32 cellular contexts compared by ENCODE assay signal in the genomic region with DNA sequence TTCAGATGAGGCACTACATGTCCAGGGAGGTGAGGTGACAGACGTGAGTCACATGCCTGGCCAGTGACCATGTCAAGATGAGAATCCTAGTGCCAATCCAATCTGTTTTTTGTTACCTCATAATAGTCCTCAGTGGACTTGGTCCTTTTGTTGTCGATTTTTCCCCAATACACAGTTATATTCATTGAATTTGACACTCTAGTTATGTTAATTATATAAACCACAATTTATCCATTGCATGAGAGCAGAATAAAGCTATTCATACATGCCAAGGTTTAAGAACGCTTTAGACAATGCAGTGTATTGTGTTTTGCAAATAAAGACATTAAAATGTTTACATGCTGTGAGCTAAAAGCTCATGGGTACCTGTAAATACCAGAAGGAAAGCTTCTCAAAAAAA. TPM values are rescaled to one million over a fixed set of nuclear protein-coding genes. Genes with fewer than 3 reads are reported as not detected.
"Had no signal": no experiment of that assay in that cellular context is flagged by ENCODE, and none has a peak within 500 bp of the region (broad histone marks: within the 10 kb centered on the region; RNA-seq: fewer than 3 reads in every experiment).

No MANE protein-coding gene starts in this region.

- H3K4me1 ChIP-seq: ascending aorta had no signal

- DNase-seq: activated CD4-positive, alpha-beta memory T cell treated with anti-CD3 and anti-CD28 coated beads for 36 hours; activated CD4-positive, alpha-beta T cell treated with anti-CD3 and anti-CD28 coated beads for 4 hours; activated CD4-positive, alpha-beta T cell treated with anti-CD3 and anti-CD28 coated beads, Interleukin-2, amount 50 U/mL, for 1 hour; activated CD8-positive, alpha-beta memory T cell treated with anti-CD3 and anti-CD28 coated beads, Interleukin-2, amount 50 U/mL, for 4 hours; activated effector memory CD4-positive, alpha-beta T cell treated with Interleukin-2 at 50 U/mL for 16 hours; activated naive CD4-positive, alpha-beta T cell treated with anti-CD3 and anti-CD28 coated beads, Interleukin-2, amount 10 ng/mL, durations not matched to agents 7 days and 5 days; activated naive CD8-positive, alpha-beta T cell treated with anti-CD3 and anti-CD28 coated beads, Interleukin-2, amount 50 U/mL, for 24 hours; activated T-cell treated with anti-CD3 and anti-CD28 coated beads for 4 hours; activated T-cell treated with anti-CD3 and anti-CD28 coated beads, Interleukin-2, amount 50 U/mL, for 4 hours; MM.1S; MV-4-11; NCI-H1092 treated with DMSO at 0.1 percent for 48 hours; NCI-H1417; NCI-H187 treated with DMSO at 0.1 percent for 48 hours; NCI-H2081; NCI-H2171 treated with DMSO at 0.1 percent for 48 hours; NCI-H226; NCI-H446 treated with DMSO at 0.1 percent for 48 hours; NCI-H524; NCI-H69; NCI-H82; SHP77; SJCRH30; T1000 had no signal

- H3K27ac ChIP-seq: ascending aorta, KMS-11, SJCRH30, SK-N-MC had no signal

- H3K36me3 ChIP-seq: ascending aorta, SJCRH30 had no signal

- H3K27me3 ChIP-seq: ascending aorta, SJCRH30 had no signal

- H3K27me3 Mint-ChIP-seq: activated naive CD4-positive, alpha-beta T cell treated with anti-CD3 and anti-CD28 coated beads, Interleukin-2, amount 10 ng/mL, durations not matched to agents 7 days and 5 days had no signal

- H3K4me3 ChIP-seq: ascending aorta, SJCRH30, SK-N-MC had no signal

- ATAC-seq: activated naive CD8-positive, alpha-beta T cell treated with anti-CD3 and anti-CD28 coated beads, Interleukin-2, amount 50 U/mL, for 24 hours; activated T-cell treated with anti-CD3 and anti-CD28 coated beads, Interleukin-2, amount 50 U/mL, for 4 hours; Panc1 had no signal

- H3K27ac Mint-ChIP-seq: activated CD4-positive, alpha-beta memory T cell treated with anti-CD3 and anti-CD28 coated beads for 36 hours; activated naive CD4-positive, alpha-beta T cell treated with anti-CD3 and anti-CD28 coated beads, Interleukin-2, amount 10 ng/mL, durations not matched to agents 7 days and 5 days; activated naive CD8-positive, alpha-beta T cell; activated naive CD8-positive, alpha-beta T cell treated with anti-CD3 and anti-CD28 coated beads, Interleukin-2, amount 50 U/mL, for 24 hours; activated T-helper 1 cell treated with anti-CD3 and anti-CD28 coated beads, Interleukin-12 subunit alpha, Interleukin-12 subunit beta, Interleukin-2, Interleukin-4 antibody, amounts not matched to agents 30 ng/mL and 10 ng/mL and 1 ng/mL, durations not matched to agents 14 hours and 24 hours and 36 hours had no signal

- H3K4me3 Mint-ChIP-seq: activated CD4-positive, alpha-beta memory T cell treated with anti-CD3 and anti-CD28 coated beads for 36 hours; activated naive CD4-positive, alpha-beta T cell treated with anti-CD3 and anti-CD28 coated beads, Interleukin-2, amount 10 ng/mL, durations not matched to agents 7 days and 5 days; activated naive CD8-positive, alpha-beta T cell; activated naive CD8-positive, alpha-beta T cell treated with anti-CD3 and anti-CD28 coated beads, Interleukin-2, amount 50 U/mL, for 24 hours; activated T-cell treated with anti-CD3 and anti-CD28 coated beads, Interleukin-2, amount 50 U/mL, for 4 hours; activated T-helper 1 cell treated with anti-CD3 and anti-CD28 coated beads, Interleukin-12 subunit alpha, Interleukin-12 subunit beta, Interleukin-2, Interleukin-4 antibody, amounts not matched to agents 30 ng/mL and 10 ng/mL and 1 ng/mL, durations not matched to agents 14 hours and 24 hours and 36 hours had no signal

- H3K9me3 ChIP-seq: ascending aorta, SJCRH30 had no signal

- H3K9ac ChIP-seq: KMS-11 had no signal

- H3K4me2 ChIP-seq: KMS-11 had no signal

- H3K4me1 Mint-ChIP-seq: activated naive CD4-positive, alpha-beta T cell treated with anti-CD3 and anti-CD28 coated beads, Interleukin-2, amount 10 ng/mL, durations not matched to agents 7 days and 5 days; activated naive CD8-positive, alpha-beta T cell treated with anti-CD3 and anti-CD28 coated beads, Interleukin-2, amount 50 U/mL, for 24 hours had no signal

- H3K9me3 Mint-ChIP-seq: activated CD4-positive, alpha-beta memory T cell treated with anti-CD3 and anti-CD28 coated beads for 36 hours; activated naive CD4-positive, alpha-beta T cell treated with anti-CD3 and anti-CD28 coated beads, Interleukin-2, amount 10 ng/mL, durations not matched to agents 7 days and 5 days; activated naive CD8-positive, alpha-beta T cell treated with anti-CD3 and anti-CD28 coated beads, Interleukin-2, amount 50 U/mL, for 24 hours; activated T-cell treated with anti-CD3 and anti-CD28 coated beads, Interleukin-2, amount 50 U/mL, for 4 hours; activated T-helper 1 cell treated with anti-CD3 and anti-CD28 coated beads, Interleukin-12 subunit alpha, Interleukin-12 subunit beta, Interleukin-2, Interleukin-4 antibody, amounts not matched to agents 30 ng/mL and 10 ng/mL and 1 ng/mL, durations not matched to agents 14 hours and 24 hours and 36 hours had no signal

- H3K36me3 Mint-ChIP-seq: activated CD4-positive, alpha-beta memory T cell treated with anti-CD3 and anti-CD28 coated beads for 36 hours; activated naive CD4-positive, alpha-beta T cell treated with anti-CD3 and anti-CD28 coated beads, Interleukin-2, amount 10 ng/mL, durations not matched to agents 7 days and 5 days; activated naive CD8-positive, alpha-beta T cell had no signal

RNA-seq across cellular contexts. Expression of a gene that starts 21.6 kb away (rescaled TPM):
- total RNA-seq: activated CD4-positive, alpha-beta memory T cell treated with anti-CD3 and anti-CD28 coated beads for 36 hours; activated T-cell treated with anti-CD3 and anti-CD28 coated beads, Interleukin-2, amount 50 U/mL, for 4 hours; activated T-helper 1 cell treated with anti-CD3 and anti-CD28 coated beads, Interleukin-12 subunit alpha, Interleukin-12 subunit beta, Interleukin-2, Interleukin-4 antibody, amounts not matched to agents 30 ng/mL and 10 ng/mL and 1 ng/mL, durations not matched to agents 14 hours and 24 hours and 36 hours; ascending aorta; T-helper 1 cell treated with Interleukin-12 subunit alpha and Interleukin-12 subunit beta and Interleukin-4 antibody, amounts not matched to agents 30 ng/mL and 1 ng/mL, for 36 hours; T-helper 2 cell treated with Interferon-gamma antibody and Interleukin-4, amounts not matched to agents 100 ng/mL and 5 ng/mL, for 36 hours had no signal
